In the genomic region with DNA sequence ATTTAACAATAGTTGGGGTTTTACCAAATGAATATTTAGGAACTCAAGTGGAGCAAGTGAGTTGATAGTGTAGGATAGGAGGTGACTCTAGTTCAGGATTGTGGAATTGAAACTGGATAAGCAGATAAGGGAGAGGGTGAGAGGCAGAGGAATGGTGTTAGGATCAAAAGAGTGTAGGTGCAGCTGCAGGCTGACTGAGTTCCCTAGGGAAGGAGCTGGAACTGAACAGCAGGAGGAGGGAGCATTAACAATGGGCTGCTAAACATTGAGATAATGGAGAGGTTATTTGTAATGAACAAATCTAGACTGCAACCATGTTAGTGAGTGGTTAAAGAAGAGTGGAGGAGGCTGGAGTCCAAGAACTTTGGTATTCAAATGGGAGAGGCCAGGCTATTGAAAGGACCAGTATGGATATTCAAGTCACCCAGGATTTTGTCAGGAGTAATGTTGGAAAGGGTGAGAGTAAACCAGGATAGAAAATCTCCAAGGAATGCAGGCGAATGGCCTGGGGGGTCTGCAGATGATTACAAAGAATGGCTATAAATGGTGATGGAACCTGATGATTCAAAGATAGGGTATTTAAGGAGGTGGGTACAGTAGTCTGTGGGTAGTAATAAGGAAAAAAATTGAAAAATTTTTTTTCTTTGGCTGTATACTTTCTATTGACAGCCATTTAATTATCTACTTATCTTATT, we compare ENCODE assay signal across 16 cellular contexts.
A peak's percentile ranks its signal among the peaks of the same experiment; 100 is the strongest.
DNase-seq lines count a peak whose midpoint lies in the region; TF ChIP-seq lines count a peak whose summit lies in the region.
"Had no signal": no experiment of that assay in that cellular context is flagged by ENCODE, and none has a peak within 500 bp of the region (broad histone marks: within the 10 kb centered on the region; RNA-seq: fewer than 3 reads in every experiment).

No MANE protein-coding gene starts in this region.

- H3K79me1 ChIP-seq in neuronal stem cell (ENCODE audit: low read depth, low read length) = no peaks in the 10 kb centered on the region

- H4K8ac ChIP-seq in neuronal stem cell (ENCODE audit: low read depth, low read length) = no peak overlapping the region

- H3K36me3 ChIP-seq in HAP-1 (replicated peaks) = no peaks in the 10 kb centered on the region
- H3K36me3 ChIP-seq in tibial artery = no peaks in the 10 kb centered on the region
- H3K36me3 ChIP-seq in spleen = no peaks in the 10 kb centered on the region
- H3K36me3 ChIP-seq in neuronal stem cell (replicated peaks in 1 of 2; ENCODE audit: control insufficient read depth in 2 of 2, insufficient read depth in 2 of 2, low read length in 2 of 2) = no peaks in the 10 kb centered on the region

- H2BK12ac ChIP-seq in neuronal stem cell (ENCODE audit: low read length) = no peak overlapping the region

- H3K4me2 ChIP-seq in neuronal stem cell (ENCODE audit: insufficient read depth, low read length, poor library complexity, severe bottlenecking) = no peak overlapping the region
- H3K4me2 ChIP-seq: SK-N-SH had no signal

- intact Hi-C loops in tibial artery (cut with DNase I; ENCODE audit: low total_unique reads) (no loop called here), spleen (cut with DNase I; ENCODE audit: low total_unique reads) (no loop called here)

- no peak overlapping the region for H3K4me3 ChIP-seq in HAP-1
- no peak overlapping the region for H3K4me3 ChIP-seq in tibial artery
- H3K4me3 ChIP-seq in spleen = no peak overlapping the region
- H3K4me3 ChIP-seq in neuronal stem cell (ENCODE audit: low read length in 2 of 2) = no peak overlapping the region

- H3K4ac ChIP-seq in neuronal stem cell (ENCODE audit: low read length) = no peak overlapping the region

- no peak overlapping the region for H4K91ac ChIP-seq in neuronal stem cell (ENCODE audit: low read depth, low read length, poor library complexity)

- no peak overlapping the region for H3K14ac ChIP-seq in neuronal stem cell (ENCODE audit: low read length)

- H3K18ac ChIP-seq in neuronal stem cell (ENCODE audit: low read length) = no peak overlapping the region

- no peak for TF ChIP-seq POLR2A in spleen (IDR thresholded peaks at IDR 0.05)

- in situ Hi-C loops in HAP-1 (cut with MboI; ENCODE audit: low sequenced_read_pairs) = no loop called here

- 75 to 90% (median 79%) methylated on average over 1 of the region's 1 CpG for WGBS in spleen, 5 donors
- no CpG with 5 or more reads among the region's 1 CpG for WGBS in neuronal stem cell (ENCODE audit: extremely low coverage in 2 of 2, insufficient read length in 2 of 2, insufficient replicate concordance in 1 of 2), 2 donors

- no peak for TF ChIP-seq CTCF in tibial artery (IDR thresholded peaks at IDR 0.05)
- no peak for TF ChIP-seq CTCF in spleen (IDR thresholded peaks at IDR 0.05 in 8 of 11, conservative IDR thresholded peaks at IDR 0.05 in 3 of 11)

- DNase-seq in DMS153 treated with DMSO at 0.1 percent for 48 hours (lab: John Stamatoyannopoulos, UW; ENCODE audit: unreplicated experiment) = peak; percentile 49
- DNase-seq in HAP-1 (ENCODE audit: low spot score in 2 of 2) = peak; percentile 44 to 63
- DNase-seq in NCI-H69 (lab: John Stamatoyannopoulos, UW) = peak; percentile 90
- DNase-seq in iPS-NIHi7 (ENCODE audit: extremely low spot score) = peak; percentile 15
- no peak for DNase-seq in tibial artery
- no peak for DNase-seq in spleen
- no peak for DNase-seq in neuronal stem cell (ENCODE audit: low spot score)
- no peak for DNase-seq in NCI-H2029 treated with DMSO at 0.1 percent for 48 hours (lab: John Stamatoyannopoulos, UW)
- DNase-seq: ACHN; CD4-positive, alpha-beta T cell; NCI-H2029; NCI-H345; NCI-H526 treated with DMSO at 0.1 percent for 48 hours; Right ventricle myocardium superior; SK-N-SH; T-helper 1 cell had no signal

- no peak overlapping the region for H2AFZ ChIP-seq in neuronal stem cell (ENCODE audit: low read length)

- H3K27me3 ChIP-seq in HAP-1 (ENCODE audit: low read depth) = no peaks in the 10 kb centered on the region
- H3K27me3 ChIP-seq in tibial artery = no peaks in the 10 kb centered on the region
- no peaks in the 10 kb centered on the region for H3K27me3 ChIP-seq in spleen (replicated peaks in 1 of 7)
- H3K27me3 ChIP-seq in neuronal stem cell (ENCODE audit: control insufficient read depth in 3 of 3, insufficient read depth in 3 of 3, low read depth in 1 of 3, low read length in 3 of 3) = no peaks in the 10 kb centered on the region

- H3K27ac ChIP-seq in tibial artery (no peak overlapping the region), spleen (no peak overlapping the region), neuronal stem cell (replicated peaks; ENCODE audit: low read length) (no peak overlapping the region)

- no peak overlapping the region for H2BK15ac ChIP-seq in neuronal stem cell (ENCODE audit: low read length)

- H3K4me1 ChIP-seq in HAP-1 (peaks cover 18% of the 10 kb centered on the region), tibial artery (no peaks in the 10 kb centered on the region), spleen (no peaks in the 10 kb centered on the region), neuronal stem cell (ENCODE audit: control insufficient read depth in 2 of 2, insufficient read depth in 1 of 2, low read depth in 1 of 2, low read length in 2 of 2) (peaks cover 0 to 4% of the 10 kb centered on the region in 2 donors)

- no peak overlapping the region for H2BK5ac ChIP-seq in neuronal stem cell (ENCODE audit: low read length)

- no peak overlapping the region for H3K23ac ChIP-seq in neuronal stem cell (ENCODE audit: low read depth, low read length, poor library complexity)

- H2AK5ac ChIP-seq in neuronal stem cell (ENCODE audit: low read depth, low read length) = no peak overlapping the region

- H3K9me3 ChIP-seq in HAP-1 (no peaks in the 10 kb centered on the region), tibial artery (no peaks in the 10 kb centered on the region), spleen (peaks cover 0 to 19% (median 5%) of the 10 kb centered on the region in 8 donors), neuronal stem cell (replicated peaks in 1 of 2; ENCODE audit: control insufficient read depth in 2 of 2, insufficient read depth in 1 of 2, low read depth in 1 of 2, low read length in 2 of 2) (no peaks in the 10 kb centered on the region)
- H3K9me3 ChIP-seq: SK-N-SH had no signal

- H3K9ac ChIP-seq in neuronal stem cell (ENCODE audit: low read depth, low read length, poor library complexity) = no peak overlapping the region
- H3K9ac ChIP-seq: SK-N-SH had no signal

- no peak overlapping the region for H2BK120ac ChIP-seq in neuronal stem cell (ENCODE audit: low read depth, low read length)

Comparison
In these comparisons a context has a peak if more than half of its experiments do, and no peak if none do; other contexts are left out.
1. DNase-seq: peak in DMS153 treated with DMSO at 0.1 percent for 48 hours (single experiment), HAP-1 (2 of 2), NCI-H69 (single experiment) and iPS-NIHi7 (single experiment); none in tibial artery (0 of 2), spleen (single experiment), neuronal stem cell (single experiment) and NCI-H2029 treated with DMSO at 0.1 percent for 48 hours (single experiment).